In the genomic region with DNA sequence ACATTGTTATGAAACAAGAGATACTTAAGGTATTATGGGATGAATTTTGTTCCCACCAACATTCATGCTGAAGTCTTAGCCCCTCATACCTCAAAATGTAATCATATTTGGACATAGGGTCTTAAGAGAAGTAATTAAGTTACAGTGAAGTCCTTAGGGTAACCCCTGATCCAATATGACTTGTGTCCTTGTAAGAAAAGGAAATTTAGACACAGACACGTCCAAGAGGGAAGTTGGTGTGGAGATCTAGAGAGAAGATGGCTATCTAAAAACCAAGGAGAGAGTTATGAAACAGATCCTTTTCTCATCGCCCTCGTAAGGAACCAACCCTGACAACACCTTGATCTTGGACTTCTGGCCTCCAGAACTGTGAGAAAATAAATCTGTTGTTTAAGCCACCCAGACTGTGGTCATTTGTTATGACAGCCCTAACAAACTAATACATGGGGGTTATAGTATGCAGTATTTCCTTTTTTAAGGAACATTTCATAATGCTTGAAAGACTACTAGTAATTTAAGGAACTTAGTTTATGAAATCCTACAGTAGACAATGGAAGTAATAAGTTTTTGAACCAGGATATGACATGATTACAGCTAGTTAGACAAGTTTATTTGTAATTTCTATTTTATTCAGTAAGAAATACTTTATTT, we compare ENCODE assay signal across 31 cellular contexts.
"Had no signal": no experiment of that assay in that cellular context is flagged by ENCODE, and none has a peak within 500 bp of the region (broad histone marks: within the 10 kb centered on the region; RNA-seq: fewer than 3 reads in every experiment).

No MANE protein-coding gene starts in this region.

- H3K27me3 ChIP-seq: ascending aorta, cardiac muscle cell, SJCRH30 had no signal

- ATAC-seq: activated CD8-positive, alpha-beta T cell treated with anti-CD3 and anti-CD28 coated beads for 36 hours; activated T-cell treated with anti-CD3 and anti-CD28 coated beads, Interleukin-2, amount 50 U/mL, for 72 hours; activated T-helper 17 cell treated with anti-CD3 and anti-CD28 coated beads, Interleukin-2, amount 50 U/mL, for 72 hours; K562; Panc1 had no signal

- H3K4me1 ChIP-seq: ascending aorta had no signal

- DNase-seq: activated CD4-positive, alpha-beta T cell treated with anti-CD3 and anti-CD28 coated beads, Interleukin-2, amount 10 ng/mL, durations not matched to agents 24 days and 14 days; activated CD4-positive, alpha-beta T cell treated with anti-CD3 and anti-CD28 coated beads, Interleukin-2, amount 50 U/mL, for 4 hours; activated CD8-positive, alpha-beta T cell treated with anti-CD3 and anti-CD28 coated beads for 36 hours; activated effector memory CD4-positive, alpha-beta T cell treated with anti-CD3 and anti-CD28 coated beads, Interleukin-2, amount 50 U/mL, for 16 hours; activated naive CD4-positive, alpha-beta T cell treated with Interleukin-2 at 50 U/mL for 16 hours; activated naive CD8-positive, alpha-beta T cell treated with anti-CD3 and anti-CD28 coated beads, Interleukin-2, amount 10 ng/mL, durations not matched to agents 7 days and 5 days; activated T-cell treated with anti-CD3 and anti-CD28 coated beads, Interleukin-2, amount 50 U/mL, for 1 hour; activated T-cell treated with anti-CD3 and anti-CD28 coated beads, Interleukin-2, amount 50 U/mL, for 72 hours; amygdala; NCI-H1105 treated with DMSO at 0.1 percent for 48 hours; NCI-H1436; NCI-H1694; NCI-H1930; NCI-H2081 treated with DMSO at 0.1 percent for 48 hours; NCI-H226; NCI-H446 treated with DMSO at 0.1 percent for 48 hours; NCI-H524; NCI-H69; NCI-H82; SHP77; SJCRH30; SK-N-SH; SW 1271; T-helper 1 cell; T1000 had no signal

- H3K9me3 ChIP-seq: SJCRH30, SK-N-SH had no signal

- FAIRE-seq: K562, TTC549 had no signal

- H3K27ac ChIP-seq: ascending aorta, cardiac muscle cell, SJCRH30 had no signal

- H3K36me3 ChIP-seq: ascending aorta, cardiac muscle cell, SJCRH30 had no signal

- H3K4me3 ChIP-seq: ascending aorta, cardiac muscle cell, K562, SJCRH30 had no signal
